Comparison of ENCODE assay signal across 8 cellular contexts in genomic region chr11:70203749-70204465, GRCh38. TPM values are rescaled to one million over a fixed set of nuclear protein-coding genes. Genes with fewer than 3 reads are reported as not detected.
DNase-seq lines count a peak whose midpoint lies in the region; ATAC-seq, FAIRE-seq and TF ChIP-seq lines count a peak whose summit lies in the region.

No MANE protein-coding gene starts in this region.

- H3K27me3 Mint-ChIP-seq in Caco-2 (ENCODE audit: insufficient read depth, unreplicated experiment) (no peaks in the 10 kb centered on the region), astrocyte (ENCODE audit: low read depth, unreplicated experiment) (no peaks in the 10 kb centered on the region)
- H3K27me3 Mint-ChIP-seq in T-helper 2 cell treated with Interferon-gamma antibody and Interleukin-4, amounts not matched to agents 5 μg/mL and 100 μg/mL, for 36 hours (ENCODE audit: low read depth), result peaks cover 4% of the 10 kb centered on the region

- intact Hi-C loops in Caco-2 (cut with micrococcal nuclease; ENCODE audit: unreplicated experiment), result loop anchor here (1.0 to 2.0 kb wide), 2 partner anchors 39 to 66 kb away; partner anchors contain the start of gene PPFIA1

- H3K9me3 ChIP-seq in Caco-2, result peaks cover 14% of the 10 kb centered on the region
- H3K9me3 ChIP-seq in HUES64 (ENCODE audit: insufficient read depth, low read depth, low read length), result no peaks in the 10 kb centered on the region; the same call in 1 of the 2 replicates
- H3K9me3 ChIP-seq in astrocyte (ENCODE audit: insufficient read depth, low read depth, low read length), result no peaks in the 10 kb centered on the region

- H3K4me1 ChIP-seq in Caco-2 (peaks cover 17% of the 10 kb centered on the region), HUES64 (ENCODE audit: insufficient read depth, low read length) (peaks cover 7% of the 10 kb centered on the region), astrocyte (ENCODE audit: insufficient read depth, low read length) (peaks cover 21% of the 10 kb centered on the region)

- H3K27me3 ChIP-seq in Caco-2 (replicated peaks; ENCODE audit: control insufficient read depth, insufficient read depth, low read length) (no peaks in the 10 kb centered on the region), HUES64 (ENCODE audit: insufficient read depth, low read length) (no peaks in the 10 kb centered on the region), astrocyte (ENCODE audit: insufficient read depth, low read length) (no peaks in the 10 kb centered on the region)

- H3K36me3 Mint-ChIP-seq in Caco-2 (ENCODE audit: insufficient read depth, unreplicated experiment) (peaks cover 68% of the 10 kb centered on the region), astrocyte (ENCODE audit: low read depth, unreplicated experiment) (peaks cover 13% of the 10 kb centered on the region)
- H3K36me3 Mint-ChIP-seq in T-helper 2 cell treated with Interferon-gamma antibody and Interleukin-4, amounts not matched to agents 5 μg/mL and 100 μg/mL, for 36 hours (ENCODE audit: low read depth), result peaks cover 46% of the 10 kb centered on the region

- H3K4me1 Mint-ChIP-seq in Caco-2 (ENCODE audit: low read depth, unreplicated experiment) (peaks cover 22% of the 10 kb centered on the region), astrocyte (ENCODE audit: low read depth, unreplicated experiment) (peaks cover 29% of the 10 kb centered on the region)
- peaks cover 34% of the 10 kb centered on the region for H3K4me1 Mint-ChIP-seq in T-helper 2 cell treated with Interferon-gamma antibody and Interleukin-4, amounts not matched to agents 5 μg/mL and 100 μg/mL, for 36 hours (ENCODE audit: low read depth)

- peak overlapping the region; percentile 88 for H3K4me2 ChIP-seq in astrocyte (ENCODE audit: low read length)

- DNase-seq in Caco-2, result peak; percentile 67 to 74
- DNase-seq in T-helper 2 cell treated with Interferon-gamma antibody and Interleukin-4, amounts not matched to agents 5 μg/mL and 100 μg/mL, for 36 hours (ENCODE audit: low spot score), result peak; percentile 89
- DNase-seq in astrocyte (ENCODE audit: low read depth), result peak; percentile 79
- DNase-seq in skeletal muscle cell (ENCODE audit: low read depth), result peak; percentile 48
- no peak for DNase-seq in SHP77 (lab: John Stamatoyannopoulos, UW)

- peak overlapping the region; percentile 98 for H3K9ac ChIP-seq in HUES64 (ENCODE audit: low read depth, low read length)
- H3K9ac ChIP-seq in astrocyte (ENCODE audit: low read length), result peak overlapping the region; percentile 94

- 5% methylated on average over 30 of the region's 30 CpGs for WGBS in HUES64

- FAIRE-seq in astrocyte (lab: Jason Lieb, UNC), result no peak

- CTCF ChIA-PET in Caco-2 (lab: Charles Lee), result interaction anchor here (0.6 to 2.1 kb wide), 3 partner anchors 67 to 289 kb away, joined by 3 to 7 read pairs (median 6); partner anchors contain the start of gene PPFIA1

- H3K27ac Mint-ChIP-seq in Caco-2 (ENCODE audit: unreplicated experiment), result peak overlapping the region; percentile 79
- H3K27ac Mint-ChIP-seq in T-helper 2 cell treated with Interferon-gamma antibody and Interleukin-4, amounts not matched to agents 5 μg/mL and 100 μg/mL, for 36 hours, result peak overlapping the region; percentile 97
- H3K27ac Mint-ChIP-seq in astrocyte (ENCODE audit: unreplicated experiment), result peak overlapping the region; percentile 95

- peak; percentile 26 for ATAC-seq in GM21390 (IDR thresholded peaks at IDR 0.05; ENCODE audit: unreplicated experiment)

- POLR2A ChIA-PET in Caco-2 (lab: Charles Lee), result interaction anchor here (0.6 to 1.0 kb wide), 2 partner anchors 28 to 29 kb away, joined by 3 to 5 read pairs; no protein-coding TSS in a partner anchor

- H2AFZ ChIP-seq in astrocyte (ENCODE audit: low read depth, low read length), result peak overlapping the region; percentile 48

- H3K4me3 ChIP-seq in Caco-2 (ENCODE audit: low read depth, low read length), result peak overlapping the region; percentile 94
- H3K4me3 ChIP-seq in HUES64 (ENCODE audit: low read length), result peak overlapping the region; percentile 96
- peak overlapping the region; percentile 80 for H3K4me3 ChIP-seq in astrocyte (ENCODE audit: insufficient read depth, low read depth, low read length)
- peak overlapping the region; percentile 94 for H3K4me3 ChIP-seq in iPS-11a (ENCODE audit: low read depth, low read length)
- peak overlapping the region; percentile 99 for H3K4me3 ChIP-seq in skeletal muscle cell (ENCODE audit: low read depth, low read length)

- peak overlapping the region; percentile 91 for H3K4me3 Mint-ChIP-seq in Caco-2 (ENCODE audit: unreplicated experiment)
- peak overlapping the region; percentile 97 for H3K4me3 Mint-ChIP-seq in T-helper 2 cell treated with Interferon-gamma antibody and Interleukin-4, amounts not matched to agents 5 μg/mL and 100 μg/mL, for 36 hours
- H3K4me3 Mint-ChIP-seq in astrocyte (ENCODE audit: unreplicated experiment), result peak overlapping the region; percentile 92

- H3K27ac ChIP-seq in HUES64 (ENCODE audit: low read depth, low read length) (peak overlapping the region; percentile 89), astrocyte (ENCODE audit: low read depth, low read length) (peak overlapping the region; percentile 97)

- H3K36me3 ChIP-seq in Caco-2 (ENCODE audit: control insufficient read depth, insufficient read depth, low read length) (peaks cover 7% of the 10 kb centered on the region), HUES64 (ENCODE audit: insufficient read depth, low read length) (peaks cover 43% of the 10 kb centered on the region), astrocyte (ENCODE audit: insufficient read depth, low read length) (peaks cover 18% of the 10 kb centered on the region)

- TF ChIP-seq CTCF in Caco-2 (IDR thresholded peaks at IDR 0.05; ENCODE audit: insufficient read depth in 1 of 2, low read depth in 1 of 2, low read length in 1 of 2, severe bottlenecking in 1 of 2, unreplicated experiment in 1 of 2) (no peak), astrocyte (IDR thresholded peaks at IDR 0.05; ENCODE audit: insufficient read depth, low read depth, low read length) (no peak)

- BruUV-seq in Caco-2 (replicated peaks; lab: Mats Ljungman, UMichigan), result TSS peak; percentile 71

- H3K79me2 ChIP-seq in astrocyte (ENCODE audit: insufficient read depth, low read length), result peaks cover 50% of the 10 kb centered on the region

- peaks cover 50% of the 10 kb centered on the region for H4K20me1 ChIP-seq in astrocyte (ENCODE audit: insufficient read depth, low read length)

- H3K9me3 Mint-ChIP-seq in Caco-2 (ENCODE audit: unreplicated experiment) (no peaks in the 10 kb centered on the region), astrocyte (ENCODE audit: unreplicated experiment) (no peaks in the 10 kb centered on the region)
- H3K9me3 Mint-ChIP-seq in T-helper 2 cell treated with Interferon-gamma antibody and Interleukin-4, amounts not matched to agents 5 μg/mL and 100 μg/mL, for 36 hours, result no peaks in the 10 kb centered on the region

RNA-seq across cellular contexts. Expression of gene FADD, which starts 0.8 kb away (rescaled TPM):
- total RNA-seq in Caco-2 (2022) (45.8 and 51.3 TPM in 2 replicates), astrocyte (37.8 and 40.8 TPM in 2 replicates)
- polyA plus RNA-seq in HUES64 (2013, experiment 1 of 2), result 39.6 TPM
- polyA plus RNA-seq in HUES64 (2013, experiment 2 of 2), result 40.8 TPM

Comparison
In these comparisons a context has a peak if more than half of its experiments do, and no peak if none do; other contexts are left out.
1. DNase-seq: peak in Caco-2 (2 of 2), T-helper 2 cell treated with Interferon-gamma antibody and Interleukin-4, amounts not matched to agents 5 μg/mL and 100 μg/mL, for 36 hours (single experiment), astrocyte (single experiment) and skeletal muscle cell (single experiment); none in SHP77 (0 of 2).
2. Peak in every context shown above with its lines, with median percentiles within 50 percentile points of each other: H3K4me3 ChIP-seq, H3K27ac Mint-ChIP-seq and H3K4me3 Mint-ChIP-seq.